Comparison of ENCODE assay signal across 19 cellular contexts in genomic region chr7:6451224-6451705, GRCh38.
"Had no signal": no experiment of that assay in that cellular context is flagged by ENCODE, and none has a peak within 500 bp of the region (broad histone marks: within the 10 kb centered on the region; RNA-seq: fewer than 3 reads in every experiment).

No MANE protein-coding gene starts in this region.

- DNase-seq: activated CD4-positive, alpha-beta T cell treated with anti-CD3 and anti-CD28 coated beads for 48 hours; activated CD8-positive, alpha-beta T cell treated with anti-CD3 and anti-CD28 coated beads for 36 hours; activated effector memory CD4-positive, alpha-beta T cell treated with Interleukin-2 at 50 U/mL for 16 hours; activated naive CD4-positive, alpha-beta T cell treated with anti-CD3 and anti-CD28 coated beads, Interleukin-2, amount 50 U/mL, for 16 hours; activated T-cell treated with anti-CD3 and anti-CD28 coated beads, Interleukin-2, amount 50 U/mL, for 4 hours; dorsolateral prefrontal cortex; endodermal cell; gastrocnemius medialis; midbrain; stimulated activated CD4-positive, alpha-beta T cell treated with anti-CD3 and anti-CD28 coated beads, Interleukin-4, amount 100 ng/mL, for 4 hours; stimulated activated CD8-positive, alpha-beta memory T cell treated with anti-CD3 and anti-CD28 coated beads, Interleukin-4, amount 100 ng/mL, for 48 hours; stimulated activated naive CD8-positive, alpha-beta T cell treated with anti-CD3 and anti-CD28 coated beads, Interleukin-15, Interleukin-2, amounts not matched to agents 100 U/mL and 50 U/mL, for 24 hours; T-helper 9 cell; upper lobe of left lung had no signal

- H3K27ac ChIP-seq: cardiac muscle cell, dorsolateral prefrontal cortex, gastrocnemius medialis, heart left ventricle, neutrophil, upper lobe of left lung had no signal

- H3K9me3 Mint-ChIP-seq: activated CD8-positive, alpha-beta T cell treated with anti-CD3 and anti-CD28 coated beads for 36 hours; activated T-cell treated with anti-CD3 and anti-CD28 coated beads, Interleukin-2, amount 50 U/mL, for 4 hours; endodermal cell had no signal

- H3K27me3 ChIP-seq: cardiac muscle cell, dorsolateral prefrontal cortex, gastrocnemius medialis, heart left ventricle, neutrophil, upper lobe of left lung had no signal

- H3K4me3 Mint-ChIP-seq: activated CD8-positive, alpha-beta T cell treated with anti-CD3 and anti-CD28 coated beads for 36 hours; activated T-cell treated with anti-CD3 and anti-CD28 coated beads, Interleukin-2, amount 50 U/mL, for 4 hours; endodermal cell had no signal

- FAIRE-seq: astrocyte, islet of Langerhans had no signal

- H3K9me3 ChIP-seq: gastrocnemius medialis, heart left ventricle, neutrophil, upper lobe of left lung had no signal

- ATAC-seq: activated CD8-positive, alpha-beta T cell treated with anti-CD3 and anti-CD28 coated beads for 36 hours; activated T-cell treated with anti-CD3 and anti-CD28 coated beads, Interleukin-2, amount 50 U/mL, for 4 hours; gastrocnemius medialis; heart left ventricle; stimulated activated naive CD8-positive, alpha-beta T cell treated with anti-CD3 and anti-CD28 coated beads, Interleukin-15, Interleukin-2, amounts not matched to agents 100 U/mL and 50 U/mL, for 24 hours had no signal

- H3K4me3 ChIP-seq: cardiac muscle cell, dorsolateral prefrontal cortex, gastrocnemius medialis, heart left ventricle, upper lobe of left lung had no signal

- H3K27me3 Mint-ChIP-seq: activated CD8-positive, alpha-beta T cell treated with anti-CD3 and anti-CD28 coated beads for 36 hours had no signal

- H3K36me3 ChIP-seq: cardiac muscle cell, gastrocnemius medialis, heart left ventricle, neutrophil, upper lobe of left lung had no signal

- H3K27ac Mint-ChIP-seq: activated CD8-positive, alpha-beta T cell treated with anti-CD3 and anti-CD28 coated beads for 36 hours; endodermal cell had no signal
